ENCODE assay signal across 7 cellular contexts in genomic region chr19:12782424-12783225, GRCh38. TPM values are rescaled to one million over a fixed set of nuclear protein-coding genes. Genes with fewer than 3 reads are reported as not detected.
DNase-seq lines count a peak whose midpoint lies in the region; ATAC-seq and TF ChIP-seq lines count a peak whose summit lies in the region.

No MANE protein-coding gene starts in this region.

- H3K4me2 ChIP-seq in PC-3 (ENCODE audit: low read length): peak overlapping the region; percentile 90

- peaks cover 65% of the 10 kb centered on the region for H3K4me1 ChIP-seq in PC-3 (ENCODE audit: insufficient read depth, low read length)

- no peaks in the 10 kb centered on the region for H3K27me3 Mint-ChIP-seq in activated T-cell treated with anti-CD3 and anti-CD28 coated beads, Interleukin-2, amount 50 U/mL, for 72 hours (ENCODE audit: low read depth)
- H3K27me3 Mint-ChIP-seq in naive thymus-derived CD8-positive, alpha-beta T cell: no peaks in the 10 kb centered on the region
- no peaks in the 10 kb centered on the region for H3K27me3 Mint-ChIP-seq in stimulated activated memory B cell treated with anti-CD40 and anti-IgM and Interleukin-4, amounts not matched to agents 10 μg/mL and 1 μg/mL and 100 μg/mL, for 72 hours

- H3F3A ChIP-seq in PC-3 (ENCODE audit: low read length, unreplicated experiment): peaks cover 5% of the 10 kb centered on the region

- H3K9ac ChIP-seq in PC-3 (ENCODE audit: low read length): peak overlapping the region; percentile 73

- peak; percentile 42 for ATAC-seq in HG03521 (IDR thresholded peaks at IDR 0.05; ENCODE audit: unreplicated experiment)
- ATAC-seq in PC-3: peak; percentile 32
- peak; percentile 55 to 62 for ATAC-seq in activated T-cell treated with anti-CD3 and anti-CD28 coated beads, Interleukin-2, amount 50 U/mL, for 72 hours (replicated peaks in 1 of 2)
- peak; percentile 62 to 70 for ATAC-seq in naive thymus-derived CD8-positive, alpha-beta T cell
- peak; percentile 69 for ATAC-seq in stimulated activated memory B cell treated with anti-CD40 and anti-IgM and Interleukin-4, amounts not matched to agents 10 μg/mL and 1 μg/mL and 100 μg/mL, for 72 hours

- BruUV-seq in PC-3 (replicated peaks; lab: Mats Ljungman, UMichigan): no TSS peak

- no peaks in the 10 kb centered on the region for H3K79me2 ChIP-seq in PC-3 (ENCODE audit: low read length)

- peak; percentile 63 for TF ChIP-seq POLR2A in GM15510 (IDR thresholded peaks at IDR 0.05; ENCODE audit: borderline replicate concordance, extremely low read depth, insufficient read length)

- H3K9me3 Mint-ChIP-seq in activated T-cell treated with anti-CD3 and anti-CD28 coated beads, Interleukin-2, amount 50 U/mL, for 72 hours: no peaks in the 10 kb centered on the region
- H3K9me3 Mint-ChIP-seq in naive thymus-derived CD8-positive, alpha-beta T cell: no peaks in the 10 kb centered on the region
- no peaks in the 10 kb centered on the region for H3K9me3 Mint-ChIP-seq in stimulated activated memory B cell treated with anti-CD40 and anti-IgM and Interleukin-4, amounts not matched to agents 10 μg/mL and 1 μg/mL and 100 μg/mL, for 72 hours

- peak overlapping the region; percentile 80 for H3K27ac ChIP-seq in PC-3 (ENCODE audit: low read length)

- peak overlapping the region; percentile 87 for H3K4me3 Mint-ChIP-seq in activated T-cell treated with anti-CD3 and anti-CD28 coated beads, Interleukin-2, amount 50 U/mL, for 72 hours
- H3K4me3 Mint-ChIP-seq in naive thymus-derived CD8-positive, alpha-beta T cell: peak overlapping the region; percentile 75 to 98 (median 87)
- H3K4me3 Mint-ChIP-seq in stimulated activated memory B cell treated with anti-CD40 and anti-IgM and Interleukin-4, amounts not matched to agents 10 μg/mL and 1 μg/mL and 100 μg/mL, for 72 hours: peak overlapping the region; percentile 83

- intact Hi-C loops in PC-3 (cut with micrococcal nuclease): no loop called here

- H3K4me3 ChIP-seq in PC-3 (ENCODE audit: low read length): peak overlapping the region; percentile 69

- H3K4me1 Mint-ChIP-seq in activated T-cell treated with anti-CD3 and anti-CD28 coated beads, Interleukin-2, amount 50 U/mL, for 72 hours (ENCODE audit: low read depth): peaks cover 38% of the 10 kb centered on the region
- H3K4me1 Mint-ChIP-seq in naive thymus-derived CD8-positive, alpha-beta T cell: peaks cover 18 to 51% (median 36%) of the 10 kb centered on the region in 4 donors
- H3K4me1 Mint-ChIP-seq in stimulated activated memory B cell treated with anti-CD40 and anti-IgM and Interleukin-4, amounts not matched to agents 10 μg/mL and 1 μg/mL and 100 μg/mL, for 72 hours: peaks cover 31% of the 10 kb centered on the region

- no peaks in the 10 kb centered on the region for H4K20me1 ChIP-seq in PC-3 (ENCODE audit: low read length)

- H3K9me3 ChIP-seq in PC-3 (ENCODE audit: low read length): no peaks in the 10 kb centered on the region

- H2AFZ ChIP-seq in PC-3 (ENCODE audit: low read length): peak overlapping the region; percentile 93

- H3K27ac Mint-ChIP-seq in activated T-cell treated with anti-CD3 and anti-CD28 coated beads, Interleukin-2, amount 50 U/mL, for 72 hours: no peak overlapping the region
- H3K27ac Mint-ChIP-seq in naive thymus-derived CD8-positive, alpha-beta T cell: peak overlapping the region in 6 of 10 donors; percentile 89 to 100 (median 98)
- no peak overlapping the region for H3K27ac Mint-ChIP-seq in stimulated activated memory B cell treated with anti-CD40 and anti-IgM and Interleukin-4, amounts not matched to agents 10 μg/mL and 1 μg/mL and 100 μg/mL, for 72 hours

- no peaks in the 10 kb centered on the region for H3K36me3 Mint-ChIP-seq in activated T-cell treated with anti-CD3 and anti-CD28 coated beads, Interleukin-2, amount 50 U/mL, for 72 hours (ENCODE audit: insufficient read depth in 2 of 2)
- H3K36me3 Mint-ChIP-seq in naive thymus-derived CD8-positive, alpha-beta T cell: no peaks in the 10 kb centered on the region
- no peaks in the 10 kb centered on the region for H3K36me3 Mint-ChIP-seq in stimulated activated memory B cell treated with anti-CD40 and anti-IgM and Interleukin-4, amounts not matched to agents 10 μg/mL and 1 μg/mL and 100 μg/mL, for 72 hours

- TF ChIP-seq CTCF in PC-3 (conservative IDR thresholded peaks at IDR 0.05; ENCODE audit: low read depth, low read length): 0 out of 2 replicates have a peak, but pooled peaks have one; percentile 9

- CTCF ChIA-PET in PC-3 (lab: Charles Lee): interaction anchor here (0.8 to 0.9 kb wide), 2 partner anchors 9 to 16 kb away, joined by 4 to 5 read pairs; partner anchors contain the start of gene JUNB

- no peaks in the 10 kb centered on the region for H3K9me2 ChIP-seq in PC-3 (replicated peaks; ENCODE audit: low read length)

- DNase-seq in PC-3: peak; percentile 68
- DNase-seq in activated T-cell treated with anti-CD3 and anti-CD28 coated beads, Interleukin-2, amount 50 U/mL, for 72 hours: peak; percentile 97
- DNase-seq in fibroblast of gingiva (ENCODE audit: low read depth): peak; percentile 91
- DNase-seq in naive thymus-derived CD8-positive, alpha-beta T cell: peak in 8 of 10 donors; percentile 92 to 99 (median 98)

- no peaks in the 10 kb centered on the region for H3K27me3 ChIP-seq in PC-3 (ENCODE audit: low read length)

- POLR2A ChIA-PET in PC-3 (lab: Charles Lee; ENCODE audit: unreplicated experiment): no interaction called here
- POLR2A ChIA-PET in naive thymus-derived CD8-positive, alpha-beta T cell (lab: Charles Lee): interaction anchor here (0.6 to 20.9 kb wide), 16 partner anchors 10 to 718 kb away, joined by 3 to 1021 read pairs (median 4); partner anchors contain the start of genes CALR, FBXW9, GET3 and JUNB

- H3K36me3 ChIP-seq in PC-3 (ENCODE audit: low read depth, low read length): no peaks in the 10 kb centered on the region

RNA-seq across cellular contexts. Expression of gene HOOK2, which starts 7.3 kb away (rescaled TPM):
- 95.2 and 95.7 TPM in 2 replicates for total RNA-seq in PC-3 (2014; rRNA removed)
- total RNA-seq in activated T-cell treated with anti-CD3 and anti-CD28 coated beads, Interleukin-2, amount 50 U/mL, for 72 hours: 10 to 100 TPM; 38.8 to 41.0 TPM
- total RNA-seq in naive thymus-derived CD8-positive, alpha-beta T cell: 10 to 100 TPM; 25.2 to 27.0 TPM
- 1 to 10 TPM; 3.0 to 4.3 (median 3.2) TPM for polyA plus RNA-seq in naive thymus-derived CD8-positive, alpha-beta T cell

RNA-seq across cellular contexts. Expression of gene JUNB, which starts 8.7 kb away (rescaled TPM):
- total RNA-seq in PC-3 (2014; rRNA removed): 343 and 391 TPM in 2 replicates
- 100 to 1,000 TPM; 574 to 618 TPM for total RNA-seq in activated T-cell treated with anti-CD3 and anti-CD28 coated beads, Interleukin-2, amount 50 U/mL, for 72 hours
- total RNA-seq in naive thymus-derived CD8-positive, alpha-beta T cell: 100 to 1,000 TPM in 1 of 2 experiments, 10 to 100 TPM in 1; 99.1 to 103 TPM
- polyA plus RNA-seq in naive thymus-derived CD8-positive, alpha-beta T cell: 1,000 to 10,000 TPM in 2 of 3 donors, 100 to 1,000 TPM in 1; 845 to 1,468 (median 1,203) TPM

RNA-seq across cellular contexts. Expression of gene PRDX2, which starts 19.0 kb away (rescaled TPM):
- 729 and 746 TPM in 2 replicates for total RNA-seq in PC-3 (2014; rRNA removed)
- total RNA-seq in activated T-cell treated with anti-CD3 and anti-CD28 coated beads, Interleukin-2, amount 50 U/mL, for 72 hours: 100 to 1,000 TPM; 202 to 223 TPM
- 100 to 1,000 TPM; 108 to 112 TPM for total RNA-seq in naive thymus-derived CD8-positive, alpha-beta T cell
- 100 to 1,000 TPM; 253 to 362 (median 333) TPM for polyA plus RNA-seq in naive thymus-derived CD8-positive, alpha-beta T cell

RNA-seq across cellular contexts. Expression of gene THSD8, which starts 19.2 kb away (rescaled TPM):
- not detected in 2 replicates for total RNA-seq in PC-3 (2014; rRNA removed)
- 10 to 100 TPM; 23.7 to 27.1 TPM for total RNA-seq in activated T-cell treated with anti-CD3 and anti-CD28 coated beads, Interleukin-2, amount 50 U/mL, for 72 hours
- 1 to 10 TPM in 1 of 2 experiments, not detected in 1; 1.1 TPM for total RNA-seq in naive thymus-derived CD8-positive, alpha-beta T cell
- 1 to 10 TPM in 2 of 3 donors, under 1 TPM in 1; 0.96 to 3.1 (median 1.0) TPM for polyA plus RNA-seq in naive thymus-derived CD8-positive, alpha-beta T cell

RNA-seq across cellular contexts. Expression of gene RNASEH2A, which starts 23.8 kb away (rescaled TPM):
- total RNA-seq in PC-3 (2014; rRNA removed): 118 and 120 TPM in 2 replicates
- total RNA-seq in activated T-cell treated with anti-CD3 and anti-CD28 coated beads, Interleukin-2, amount 50 U/mL, for 72 hours: 10 to 100 TPM; 29.6 to 31.1 TPM
- total RNA-seq in naive thymus-derived CD8-positive, alpha-beta T cell: 10 to 100 TPM; 12.1 to 12.9 TPM
- polyA plus RNA-seq in naive thymus-derived CD8-positive, alpha-beta T cell: 10 to 100 TPM; 16.3 to 22.6 (median 21.9) TPM

Comparison
In these comparisons a context has a peak if more than half of its experiments do, and no peak if none do; other contexts are left out.
1. Peak in every context shown above with its lines: DNase-seq, ATAC-seq, H3K4me3 ChIP-seq and H3K27ac ChIP-seq.
2. H3K27ac Mint-ChIP-seq: peak in naive thymus-derived CD8-positive, alpha-beta T cell (6 of 10); none in activated T-cell treated with anti-CD3 and anti-CD28 coated beads, Interleukin-2, amount 50 U/mL, for 72 hours (single experiment) and stimulated activated memory B cell treated with anti-CD40 and anti-IgM and Interleukin-4, amounts not matched to agents 10 μg/mL and 1 μg/mL and 100 μg/mL, for 72 hours (single experiment).